In genomic region chr9:137301086-137301947, GRCh38 we compare ENCODE assay signal across 1 cellular context.
TF ChIP-seq lines count a peak whose summit lies in the region.

No MANE protein-coding gene starts in this region.

TF ChIP-seq in WTC11, 78 proteins besides CTCF, POLR2A, EP300 and RAD21 (continued from another document and continues in another):
- TF ChIP-seq ZNF425 (CRISPR knock-in tag; conservative IDR thresholded peaks at IDR 0.05) (no peak), ZNF232 (CRISPR knock-in tag; IDR thresholded peaks at IDR 0.05) (no peak), PRRX2 (CRISPR knock-in tag; IDR thresholded peaks at IDR 0.05) (no peak), ATF2 (CRISPR knock-in tag; IDR thresholded peaks at IDR 0.05; ENCODE audit: borderline replicate concordance, low read depth) (no peak), RELA (CRISPR knock-in tag; IDR thresholded peaks at IDR 0.05; ENCODE audit: borderline replicate concordance) (no peak), ZNF671 (CRISPR knock-in tag; IDR thresholded peaks at IDR 0.05) (no peak), SP1 (CRISPR knock-in tag; conservative IDR thresholded peaks at IDR 0.05) (peak; percentile 50; the same call in 1 of the 2 replicates), MAX (CRISPR knock-in tag; IDR thresholded peaks at IDR 0.05) (no peak; the same call in 1 of the 2 replicates), NFATC4 (CRISPR knock-in tag; IDR thresholded peaks at IDR 0.05) (no peak), PRDM15 (CRISPR knock-in tag; IDR thresholded peaks at IDR 0.05) (no peak), ZNF263 (CRISPR knock-in tag; IDR thresholded peaks at IDR 0.05; ENCODE audit: low read depth) (no peak), CREM (CRISPR knock-in tag; IDR thresholded peaks at IDR 0.05) (no peak), FOXK1 (CRISPR knock-in tag; IDR thresholded peaks at IDR 0.05) (peak; percentile 42; the same call in 1 of the 2 replicates), ATF1 (CRISPR knock-in tag; IDR thresholded peaks at IDR 0.05) (no peak), GTF2I (CRISPR knock-in tag; conservative IDR thresholded peaks at IDR 0.05) (no peak), TP53 (CRISPR knock-in tag; IDR thresholded peaks at IDR 0.05) (0 out of 2 replicates have a peak, but pooled peaks have one; percentile 73), ZBTB43 (CRISPR knock-in tag; IDR thresholded peaks at IDR 0.05) (0 out of 2 replicates have a peak, but pooled peaks have one; percentile 77), NR1H2 (CRISPR knock-in tag; IDR thresholded peaks at IDR 0.05) (no peak), CREB1 (CRISPR knock-in tag; IDR thresholded peaks at IDR 0.05) (no peak), ZMAT4 (CRISPR knock-in tag; IDR thresholded peaks at IDR 0.05) (0 out of 2 replicates have a peak, but pooled peaks have one; percentile 16), JUN (CRISPR knock-in tag; IDR thresholded peaks at IDR 0.05) (no peak), TEAD1 (CRISPR knock-in tag; IDR thresholded peaks at IDR 0.05) (peak; percentile 27; the same call in 1 of the 2 replicates), FOXP4 (CRISPR knock-in tag; IDR thresholded peaks at IDR 0.05) (peak; percentile 82), ZNF121 (CRISPR knock-in tag; IDR thresholded peaks at IDR 0.05) (no peak), ZNF532 (CRISPR knock-in tag; IDR thresholded peaks at IDR 0.05; ENCODE audit: borderline replicate concordance) (no peak), TCF7 (CRISPR knock-in tag; IDR thresholded peaks at IDR 0.05; ENCODE audit: low read depth) (0 out of 2 replicates have a peak, but pooled peaks have one; percentile 29), IRF1 (CRISPR knock-in tag; IDR thresholded peaks at IDR 0.05) (no peak), NFYB (CRISPR knock-in tag; conservative IDR thresholded peaks at IDR 0.05; ENCODE audit: low read depth) (no peak), CDX4 (CRISPR knock-in tag; IDR thresholded peaks at IDR 0.05; ENCODE audit: borderline replicate concordance) (no peak), FOXP1 (CRISPR knock-in tag; IDR thresholded peaks at IDR 0.05; ENCODE audit: borderline replicate concordance) (peak; percentile 63; the same call in 1 of the 2 replicates), SMAD3 (CRISPR knock-in tag; IDR thresholded peaks at IDR 0.05; ENCODE audit: borderline replicate concordance) (no peak), ZNF138 (CRISPR knock-in tag; conservative IDR thresholded peaks at IDR 0.05) (no peak), IRF2 (CRISPR knock-in tag; IDR thresholded peaks at IDR 0.05; ENCODE audit: borderline replicate concordance, low read depth) (peak; percentile 43; the same call in 1 of the 2 replicates), OVOL2 (CRISPR knock-in tag; IDR thresholded peaks at IDR 0.05; ENCODE audit: borderline replicate concordance) (no peak), ERG (CRISPR knock-in tag; IDR thresholded peaks at IDR 0.05) (no peak), ZNF219 (CRISPR knock-in tag; IDR thresholded peaks at IDR 0.05; ENCODE audit: borderline replicate concordance) (no peak), ZNF396 (CRISPR knock-in tag; IDR thresholded peaks at IDR 0.05; ENCODE audit: borderline replicate concordance) (no peak), MYBL2 (CRISPR knock-in tag; IDR thresholded peaks at IDR 0.05) (0 out of 2 replicates have a peak, but pooled peaks have one; percentile 64), ETV6 (CRISPR knock-in tag; IDR thresholded peaks at IDR 0.05) (peak; percentile 70; the same call in 1 of the 2 replicates), SOX15 (CRISPR knock-in tag; IDR thresholded peaks at IDR 0.05) (no peak), E2F4 (CRISPR knock-in tag; IDR thresholded peaks at IDR 0.05; ENCODE audit: borderline replicate concordance, low read depth) (peak; percentile 77)
